ENCODE assay signal across 25 cellular contexts in the genomic region with DNA sequence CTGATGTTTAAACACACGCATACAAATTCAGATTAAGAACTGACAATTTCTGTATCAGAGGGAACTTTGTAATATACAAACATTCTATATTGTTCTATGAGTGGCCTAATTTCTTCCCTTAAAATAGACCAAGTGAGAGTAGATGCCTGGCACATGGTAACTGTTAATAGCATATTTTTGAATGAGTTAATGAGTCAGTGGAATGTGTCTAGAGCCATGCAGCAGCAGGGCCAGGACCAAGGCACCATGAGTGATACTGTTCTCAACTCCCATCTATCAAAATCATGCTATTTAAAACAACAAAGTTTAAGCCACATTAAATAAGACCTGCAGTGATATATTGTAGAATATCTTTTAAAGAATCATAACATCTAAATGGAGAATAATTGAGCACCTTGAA.
"Had no signal": no experiment of that assay in that cellular context is flagged by ENCODE, and none has a peak within 500 bp of the region (broad histone marks: within the 10 kb centered on the region; RNA-seq: fewer than 3 reads in every experiment).

No MANE protein-coding gene starts in this region.

- FAIRE-seq: colon, islet of Langerhans had no signal

- H3K4me2 ChIP-seq: smooth muscle cell had no signal

- ATAC-seq: activated CD8-positive, alpha-beta T cell treated with anti-CD3 and anti-CD28 coated beads, Interleukin-2, amount 10 ng/mL, durations not matched to agents 7 days and 5 days; gastrocnemius medialis; left colon; lower lobe of right lung; psoas muscle; sciatic nerve; stimulated activated naive B cell treated with anti-CD40 and anti-IgM and Interleukin-4, amounts not matched to agents 10 μg/mL and 1 μg/mL and 100 μg/mL, for 72 hours had no signal

- H3K4me1 ChIP-seq: gastrocnemius medialis, lower lobe of right lung, psoas muscle, vagina had no signal

- H3K9me3 ChIP-seq: gastrocnemius medialis, lower lobe of right lung, neutrophil, ovary, psoas muscle, thoracic aorta, vagina had no signal

- H3K36me3 ChIP-seq: brain microvascular endothelial cell, gastrocnemius medialis, lower lobe of right lung, ovary, thoracic aorta, vagina had no signal

- H3K27me3 ChIP-seq: brain microvascular endothelial cell, gastrocnemius medialis, neutrophil, ovary, vagina had no signal

- H3K27ac ChIP-seq: brain microvascular endothelial cell, gastrocnemius medialis, lower lobe of right lung, neutrophil, ovary, psoas muscle, thoracic aorta, vagina had no signal

- H3K4me3 ChIP-seq: gastrocnemius medialis, lower lobe of right lung, ovary, psoas muscle, smooth muscle cell, thoracic aorta, vagina had no signal

- DNase-seq: activated CD4-positive, alpha-beta T cell treated with anti-CD3 and anti-CD28 coated beads for 1 hour; activated CD4-positive, alpha-beta T cell treated with anti-CD3 and anti-CD28 coated beads, Interleukin-2, amount 50 U/mL, for 1 hour; activated CD8-positive, alpha-beta T cell treated with anti-CD3 and anti-CD28 coated beads, Interleukin-2, amount 10 ng/mL, durations not matched to agents 7 days and 5 days; activated gamma-delta T cell treated with Interleukin-2 at 50 U/mL for 16 hours; activated T-cell treated with anti-CD3 and anti-CD28 coated beads, Interleukin-2, amount 50 U/mL, for 1 hour; aorta; brain microvascular endothelial cell; effector memory CD4-positive, alpha-beta T cell; gastrocnemius medialis; head of caudate nucleus; left colon; lower lobe of right lung; ovary; psoas muscle; stimulated activated CD4-positive, alpha-beta T cell treated with anti-CD3 and anti-CD28 coated beads, Interleukin-15, amount 100 ng/mL, for 24 hours; stimulated activated CD8-positive, alpha-beta memory T cell treated with anti-CD3 and anti-CD28 coated beads, Interleukin-4, amount 100 ng/mL, for 48 hours; stimulated activated naive B cell treated with anti-CD40 and anti-IgM and Interleukin-4, amounts not matched to agents 10 μg/mL and 1 μg/mL and 100 μg/mL, for 72 hours; T-helper 9 cell had no signal
